Comparison of ENCODE assay signal across 8 cellular contexts in genomic region chr11:45846974-45847907, GRCh38. TPM values are rescaled to one million over a fixed set of nuclear protein-coding genes. Genes with fewer than 3 reads are reported as not detected.
A peak's percentile ranks its signal among the peaks of the same experiment; 100 is the strongest.
DNase-seq lines count a peak whose midpoint lies in the region; ATAC-seq and TF ChIP-seq lines count a peak whose summit lies in the region.

CRY2 (plus strand) TSS chr11:45847475; CDS start chr11:45847491, 16 bp downstream.

- WGBS in testis, 2 donors: 0 to 1% methylated on average over 14 to 53 of the region's 75 CpGs

- peak; percentile 97 for TF ChIP-seq POLR2A in testis (IDR thresholded peaks at IDR 0.05)

- peak within 1 kb of the TSS; percentile 77 to 92 for H3K27ac Mint-ChIP-seq in activated naive CD4-positive, alpha-beta T cell treated with anti-CD3 and anti-CD28 coated beads, Interleukin-2, amount 50 U/mL, for 72 hours

- H3K4me3 ChIP-seq in GM08714 (ENCODE audit: low read length) (peak within 1 kb of the TSS; percentile 91), testis (peak within 1 kb of the TSS; percentile 95 to 96)

- TF ChIP-seq CTCF in omental fat pad (IDR thresholded peaks at IDR 0.05) (no peak), testis (IDR thresholded peaks at IDR 0.05) (no peak)

- peaks cover 44% of the 10 kb centered on the region for H3K4me1 ChIP-seq in testis

- H3K27me3 ChIP-seq in testis: no peaks in the 10 kb centered on the region

- no peaks in the 10 kb centered on the region for H3K36me3 Mint-ChIP-seq in activated naive CD4-positive, alpha-beta T cell treated with anti-CD3 and anti-CD28 coated beads, Interleukin-2, amount 50 U/mL, for 72 hours

- peak; percentile 94 for DNase-seq in NCI-H1092 treated with DMSO at 0.1 percent for 48 hours (lab: John Stamatoyannopoulos, UW)
- peak; percentile 87 for DNase-seq in SKM-1 (lab: John Stamatoyannopoulos, UW; ENCODE audit: unreplicated experiment)
- peak; percentile 96 to 100 for DNase-seq in activated naive CD4-positive, alpha-beta T cell treated with anti-CD3 and anti-CD28 coated beads, Interleukin-2, amount 50 U/mL, for 72 hours (ENCODE audit: low spot score in 2 of 2)
- peak; percentile 75 for DNase-seq in glomerular endothelial cell (ENCODE audit: extremely low read depth, low read depth, low spot score)
- peak; percentile 99 for DNase-seq in omental fat pad (ENCODE audit: low spot score)
- peak; percentile 99 for DNase-seq in testis

- peak within 1 kb of the TSS; percentile 96 to 97 for H3K27ac ChIP-seq in testis

- H3K9me3 ChIP-seq in testis: no peaks in the 10 kb centered on the region

- H3K9me3 Mint-ChIP-seq in activated naive CD4-positive, alpha-beta T cell treated with anti-CD3 and anti-CD28 coated beads, Interleukin-2, amount 50 U/mL, for 72 hours: no peaks in the 10 kb centered on the region

- intact Hi-C loops in testis (cut with DNase I; ENCODE audit: low total_unique reads): no loop called here

- H3K36me3 ChIP-seq in testis (ENCODE audit: low read depth, missing control alignments): no peaks in the 10 kb centered on the region

- ATAC-seq in HG02610 (IDR thresholded peaks at IDR 0.05; ENCODE audit: unreplicated experiment): peak; percentile 95
- ATAC-seq in activated naive CD4-positive, alpha-beta T cell treated with anti-CD3 and anti-CD28 coated beads, Interleukin-2, amount 50 U/mL, for 72 hours: peak; percentile 88 to 93
- peak; percentile 96 for ATAC-seq in omental fat pad (ENCODE audit: low FRiP score)

RNA-seq across cellular contexts. Expression of gene CRY2, which starts in this region (rescaled TPM):
- total RNA-seq in activated naive CD4-positive, alpha-beta T cell treated with anti-CD3 and anti-CD28 coated beads, Interleukin-2, amount 50 U/mL, for 72 hours: 10 to 100 TPM; 14.0 to 31.4 TPM
- 11.2 and 16.0 TPM in 2 replicates for total RNA-seq in glomerular endothelial cell
- 10 to 100 TPM; 53.1 to 63.4 (median 60.2) TPM for total RNA-seq in omental fat pad
- 100 to 1,000 TPM; 109 to 124 TPM for total RNA-seq in testis
- 80.0 TPM for polyA plus RNA-seq in testis (ENCODE audit: insufficient read depth, low read depth, low replicate concordance)

Comparison
In these comparisons a context has a peak if more than half of its experiments do, and no peak if none do; other contexts are left out.
1. Peak in every context shown above with its lines: DNase-seq, ATAC-seq, H3K4me3 ChIP-seq and H3K27ac ChIP-seq.